In genomic region chr14:103088921-103089320, GRCh38 we compare ENCODE assay signal across 22 cellular contexts. TPM values are rescaled to one million over a fixed set of nuclear protein-coding genes. Genes with fewer than 3 reads are reported as not detected.
DNase-seq lines count a peak whose midpoint lies in the region; ATAC-seq and TF ChIP-seq lines count a peak whose summit lies in the region.
"Had no signal": no experiment of that assay in that cellular context is flagged by ENCODE, and none has a peak within 500 bp of the region (broad histone marks: within the 10 kb centered on the region; RNA-seq: fewer than 3 reads in every experiment).

No MANE protein-coding gene starts in this region.

- H3K27ac ChIP-seq in left ventricle myocardium inferior (replicated peaks) (no peak overlapping the region), BLaER1 (peak overlapping the region; percentile 30; the same call in 1 of the 2 replicates), neural progenitor cell (no peak overlapping the region)
- H3K27ac ChIP-seq: 22Rv1, GM23248, HL-60 had no signal

- no peak overlapping the region for H3K4me3 ChIP-seq in left ventricle myocardium inferior
- H3K4me3 ChIP-seq in BLaER1: no peak overlapping the region
- H3K4me3 ChIP-seq in neural progenitor cell: no peak overlapping the region
- H3K4me3 ChIP-seq: A549, GM23248, HAP-1 had no signal

- H4K20me1 ChIP-seq in BLaER1 (no peaks in the 10 kb centered on the region), neural progenitor cell (ENCODE audit: low read depth) (no peaks in the 10 kb centered on the region)

- H2AFZ ChIP-seq in neural progenitor cell (replicated peaks): no peak overlapping the region
- H2AFZ ChIP-seq: GM23248 had no signal

- no peaks in the 10 kb centered on the region for H3K9me3 Mint-ChIP-seq in neural progenitor cell
- H3K9me3 Mint-ChIP-seq in chondrocyte (ENCODE audit: low read depth): no peaks in the 10 kb centered on the region
- H3K9me3 Mint-ChIP-seq: CD8-positive, alpha-beta T cell had no signal

- no peaks in the 10 kb centered on the region for H3K36me3 Mint-ChIP-seq in T-helper 17 cell (ENCODE audit: low read depth)
- H3K36me3 Mint-ChIP-seq in neural progenitor cell: no peaks in the 10 kb centered on the region
- no peaks in the 10 kb centered on the region for H3K36me3 Mint-ChIP-seq in chondrocyte (ENCODE audit: low read depth)
- H3K36me3 Mint-ChIP-seq: CD8-positive, alpha-beta T cell had no signal

- ATAC-seq in Right ventricle myocardium inferior (no peak), T-helper 17 cell (no peak)
- ATAC-seq: A549; CD8-positive, alpha-beta T cell had no signal

- H3K4me1 Mint-ChIP-seq in T-helper 17 cell (peaks cover 3% of the 10 kb centered on the region), neural progenitor cell (peaks cover 12% of the 10 kb centered on the region), chondrocyte (ENCODE audit: low read depth) (peaks cover 3% of the 10 kb centered on the region)

- H3K4me1 ChIP-seq in left ventricle myocardium inferior (peaks cover 12% of the 10 kb centered on the region), BLaER1 (peaks cover 46% of the 10 kb centered on the region), neural progenitor cell (no peaks in the 10 kb centered on the region)

- intact Hi-C loops in Right ventricle myocardium inferior (cut with DNase I) (no loop called here), left ventricle myocardium inferior (cut with micrococcal nuclease) (no loop called here)

- TF ChIP-seq CTCF in left ventricle myocardium inferior (IDR thresholded peaks at IDR 0.05; ENCODE audit: borderline replicate concordance) (no peak), neural progenitor cell (IDR thresholded peaks at IDR 0.05) (no peak), chondrocyte (IDR thresholded peaks at IDR 0.05) (no peak)

- no peaks in the 10 kb centered on the region for H3K9me3 ChIP-seq in left ventricle myocardium inferior (replicated peaks)
- H3K9me3 ChIP-seq in BLaER1: no peaks in the 10 kb centered on the region
- H3K9me3 ChIP-seq in T-helper 17 cell (ENCODE audit: control insufficient read depth, low read length, poor library complexity, severe bottlenecking): no peaks in the 10 kb centered on the region
- H3K9me3 ChIP-seq in neural progenitor cell (ENCODE audit: low read depth): no peaks in the 10 kb centered on the region
- H3K9me3 ChIP-seq: A549, HAP-1 had no signal

- H3K27ac Mint-ChIP-seq in T-helper 17 cell (no peak overlapping the region), neural progenitor cell (peak overlapping the region; percentile 50), chondrocyte (ENCODE audit: unreplicated experiment) (no peak overlapping the region)
- H3K27ac Mint-ChIP-seq: CD8-positive, alpha-beta T cell had no signal

- H3K27me3 ChIP-seq in left ventricle myocardium inferior (ENCODE audit: low read depth): peaks cover 59% of the 10 kb centered on the region
- H3K27me3 ChIP-seq in BLaER1: no peaks in the 10 kb centered on the region
- peaks cover 45% of the 10 kb centered on the region for H3K27me3 ChIP-seq in neural progenitor cell

- no peaks in the 10 kb centered on the region for H3K79me2 ChIP-seq in neural progenitor cell (ENCODE audit: low read depth)

- DNase-seq in Right ventricle myocardium inferior (ENCODE audit: missing footprints) (peak; percentile 47), left ventricle myocardium inferior (no peak), T-helper 17 cell (no peak), neural progenitor cell (ENCODE audit: low spot score) (no peak), activated gamma-delta T cell (lab: John Stamatoyannopoulos, UW) (no peak), COR-L47 (lab: John Stamatoyannopoulos, UW) (no peak), chondrocyte (ENCODE audit: low spot score) (no peak)
- DNase-seq: AML-193, DMS 273 treated with DMSO at 0.1 percent for 48 hours, DND-41, EL, GM23248, IMR-90 had no signal

- no peaks in the 10 kb centered on the region for H3K36me3 ChIP-seq in left ventricle myocardium inferior
- no peaks in the 10 kb centered on the region for H3K36me3 ChIP-seq in BLaER1
- no peaks in the 10 kb centered on the region for H3K36me3 ChIP-seq in neural progenitor cell
- H3K36me3 ChIP-seq: HAP-1 had no signal

- H3K4me3 Mint-ChIP-seq in T-helper 17 cell (peak overlapping the region; percentile 12), neural progenitor cell (no peak overlapping the region), chondrocyte (ENCODE audit: unreplicated experiment) (no peak overlapping the region)
- H3K4me3 Mint-ChIP-seq: CD8-positive, alpha-beta T cell had no signal

- H3F3A ChIP-seq in neural progenitor cell (ENCODE audit: low read depth): peaks cover 4% of the 10 kb centered on the region

- 0 out of 2 replicates have a peak overlapping the region, but pooled peaks have one; percentile 50 for H3K9ac ChIP-seq in BLaER1
- no peak overlapping the region for H3K9ac ChIP-seq in neural progenitor cell
- H3K9ac ChIP-seq: GM23248 had no signal

- H3K4me2 ChIP-seq in BLaER1: peak overlapping the region; percentile 98
- no peak overlapping the region for H3K4me2 ChIP-seq in neural progenitor cell
- H3K4me2 ChIP-seq: A549 had no signal

- H3K27me3 Mint-ChIP-seq in T-helper 17 cell: peaks cover 8% of the 10 kb centered on the region
- peaks cover 18% of the 10 kb centered on the region for H3K27me3 Mint-ChIP-seq in neural progenitor cell (ENCODE audit: insufficient read depth, low read depth)
- peaks cover 8% of the 10 kb centered on the region for H3K27me3 Mint-ChIP-seq in chondrocyte (ENCODE audit: low read depth)

RNA-seq across cellular contexts. Expression of gene LBHD2, which starts 4.9 kb away (rescaled TPM):
- total RNA-seq in Right ventricle myocardium inferior: not detected
- not detected for total RNA-seq in left ventricle myocardium inferior
- not detected for total RNA-seq in T-helper 17 cell
- not detected in 2 replicates for total RNA-seq in neural progenitor cell (ENCODE audit: low replicate concordance)
- not detected in 3 replicates for total RNA-seq in chondrocyte
- total RNA-seq: CD8-positive, alpha-beta T cell; G401; GM23248; H4; HT1080; IMR-90 had no signal

RNA-seq across cellular contexts. Expression of gene EXOC3L4, which starts 5.6 kb away (rescaled TPM):
- total RNA-seq in Right ventricle myocardium inferior (1.2 TPM), left ventricle myocardium inferior (0.66 TPM), T-helper 17 cell (not detected), neural progenitor cell (ENCODE audit: low replicate concordance) (not detected in 2 replicates), chondrocyte (not detected in 3 replicates)
- total RNA-seq: CD8-positive, alpha-beta T cell; GM23248; H4; HT1080; IMR-90 had no signal

RNA-seq across cellular contexts. Expression of gene CDC42BPB, which starts 31.6 kb away (rescaled TPM):
- total RNA-seq in Right ventricle myocardium inferior: 68.9 TPM
- 67.1 TPM for total RNA-seq in left ventricle myocardium inferior
- 10 to 100 TPM; 11.6 to 16.3 TPM for total RNA-seq in T-helper 17 cell
- total RNA-seq in neural progenitor cell (ENCODE audit: low replicate concordance): 48.2 and 78.7 TPM in 2 replicates
- 106 to 113 TPM (median 107 TPM) in 3 replicates for total RNA-seq in chondrocyte

RNA-seq across cellular contexts. Expression of gene TNFAIP2, which starts 34.3 kb away (rescaled TPM):
- total RNA-seq in Right ventricle myocardium inferior (56.5 TPM), left ventricle myocardium inferior (40.1 TPM), T-helper 17 cell (10 to 100 TPM in 1 of 2 donors, 1 to 10 TPM in 1; 6.3 to 20.6 TPM), neural progenitor cell (ENCODE audit: low replicate concordance) (5.3 and 14.0 TPM in 2 replicates), chondrocyte (1.9 to 16.7 TPM (median 13.3 TPM) in 3 replicates)
